ENCODE assay signal across 1 cellular context in the genomic region with DNA sequence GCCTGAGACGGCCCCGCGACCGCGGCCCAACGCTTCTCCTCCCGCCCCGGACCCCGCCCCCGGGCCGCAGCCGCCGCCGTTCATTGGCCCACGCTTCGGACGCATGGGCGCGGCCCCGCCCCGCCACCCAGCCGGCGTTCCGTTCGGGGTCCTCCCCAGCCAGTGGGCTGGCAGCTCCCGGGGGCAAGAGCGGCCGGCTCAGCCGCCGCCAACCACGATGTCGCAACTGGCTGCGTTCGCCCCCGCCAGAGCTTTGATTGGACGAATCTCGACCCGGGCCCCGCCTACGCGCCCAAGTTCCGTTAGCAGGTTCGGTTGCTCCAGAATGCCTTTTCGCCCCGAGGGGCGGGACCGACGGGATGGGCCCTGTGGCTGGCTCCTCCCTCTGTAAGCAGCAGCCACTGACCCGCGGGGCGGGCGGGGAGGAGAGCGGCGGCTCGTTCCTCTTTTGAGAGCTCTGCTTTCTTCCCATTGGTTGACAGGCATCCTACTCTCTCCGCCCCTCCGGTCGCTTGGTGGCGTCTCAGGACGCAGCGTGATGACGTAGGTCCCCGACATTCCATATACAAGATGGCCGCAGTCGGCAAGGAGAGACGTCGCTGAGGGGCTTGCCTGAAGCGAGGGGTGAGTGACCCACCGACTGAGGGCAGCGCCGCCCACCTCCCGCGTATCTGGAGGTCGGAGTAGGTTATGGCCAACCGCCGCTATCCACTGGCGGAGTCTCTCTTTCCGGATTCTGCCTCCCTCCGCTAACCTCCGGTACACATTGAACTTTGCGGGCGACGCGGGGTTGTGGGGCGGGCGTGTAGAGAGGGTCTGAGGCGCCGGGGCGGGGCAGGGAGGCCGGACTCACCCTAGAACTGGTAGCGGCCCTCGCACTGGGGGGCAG.
A peak's percentile ranks its signal among the peaks of the same experiment; 100 is the strongest.
TF ChIP-seq lines count a peak whose summit lies in the region.

Gene CCNK (plus strand): TSS at position 554 of the 889 bp plus-strand sequence. CDS start 11,269 bp downstream, outside the sequence.
Gene SETD3 (minus strand): TSS at position 4 of the 889 bp plus-strand sequence. CDS start 15,054 bp downstream, outside the sequence.

TF ChIP-seq in HepG2, 621 proteins besides CTCF, POLR2A, EP300 and RAD21 (continued from another document and continues in another):
- TF ChIP-seq GMEB1 (CRISPR knock-in tag; IDR thresholded peaks at IDR 0.05; ENCODE audit: borderline replicate concordance) (peak; percentile 95), NAIF1 (CRISPR knock-in tag; IDR thresholded peaks at IDR 0.05; ENCODE audit: borderline replicate concordance) (no peak), ZNF318 (CRISPR knock-in tag; IDR thresholded peaks at IDR 0.05) (no peak), HMGXB4 (CRISPR knock-in tag; IDR thresholded peaks at IDR 0.05; ENCODE audit: borderline replicate concordance in 1 of 2, low read depth in 1 of 2) (peak; percentile 40 to 66; a peak in 2 of 4 replicates), ZNF562 (CRISPR knock-in tag; IDR thresholded peaks at IDR 0.05; ENCODE audit: borderline replicate concordance) (no peak), KLF9 (CRISPR knock-in tag; IDR thresholded peaks at IDR 0.05; ENCODE audit: low read depth) (no peak), MXD1 (CRISPR knock-in tag; IDR thresholded peaks at IDR 0.05) (peak; percentile 51), ASH2L (IDR thresholded peaks at IDR 0.05; ENCODE audit: insufficient read length, low read depth, low read length) (peak; percentile 98), SOX13 (IDR thresholded peaks at IDR 0.05) (peak; percentile 74; the same call in 1 of the 2 replicates), SOX13 (CRISPR knock-in tag; conservative IDR thresholded peaks at IDR 0.05 in 1 of 2, IDR thresholded peaks at IDR 0.05 in 1 of 2) (peak in 1 of 2 experiments; percentile 21; a peak in 1 of 4 replicates), TFDP1 (CRISPR knock-in tag; IDR thresholded peaks at IDR 0.05; ENCODE audit: borderline replicate concordance) (peak; percentile 40; the same call in 1 of the 2 replicates), ZNF274 (CRISPR knock-in tag; IDR thresholded peaks at IDR 0.05) (0 out of 2 replicates have a peak, but pooled peaks have one; percentile 68), TBX2 (CRISPR knock-in tag; IDR thresholded peaks at IDR 0.05; ENCODE audit: borderline replicate concordance) (peak; percentile 72; the same call in 1 of the 2 replicates), SP2 (CRISPR knock-in tag; IDR thresholded peaks at IDR 0.05) (peak; percentile 95), SOX6 (IDR thresholded peaks at IDR 0.05) (no peak), SOX6 (CRISPR knock-in tag; IDR thresholded peaks at IDR 0.05) (peak; percentile 75), SP1 (IDR thresholded peaks at IDR 0.05) (no peak), SP1 (CRISPR knock-in tag; IDR thresholded peaks at IDR 0.05) (peak; percentile 91), ZBTB3 (CRISPR knock-in tag; IDR thresholded peaks at IDR 0.05; ENCODE audit: borderline replicate concordance, low read depth) (no peak), MEF2D (CRISPR knock-in tag; IDR thresholded peaks at IDR 0.05) (peak; percentile 54; the same call in 1 of the 2 replicates), ARHGAP35 (CRISPR knock-in tag; IDR thresholded peaks at IDR 0.05; ENCODE audit: borderline replicate concordance) (no peak; the same call in 1 of the 2 replicates), XRCC5 (optimal IDR thresholded peaks at IDR 0.05; ENCODE audit: low read length) (peak; percentile 76), THAP8 (CRISPR knock-in tag; IDR thresholded peaks at IDR 0.05; ENCODE audit: borderline replicate concordance) (no peak), HBP1 (CRISPR knock-in tag; IDR thresholded peaks at IDR 0.05; ENCODE audit: low read depth) (peak; percentile 81; the same call in 1 of the 2 replicates), ZNF30 (CRISPR knock-in tag; IDR thresholded peaks at IDR 0.05) (no peak), RARG (CRISPR knock-in tag; IDR thresholded peaks at IDR 0.05; ENCODE audit: low read depth) (no peak), DRAP1 (CRISPR knock-in tag; IDR thresholded peaks at IDR 0.05) (peak; percentile 99), ZNF570 (CRISPR knock-in tag; IDR thresholded peaks at IDR 0.05; ENCODE audit: borderline replicate concordance) (no peak), ZFY (CRISPR knock-in tag; IDR thresholded peaks at IDR 0.05) (peak; percentile 43; the same call in 1 of the 2 replicates)
- TF ChIP-seq, protein P1, sequence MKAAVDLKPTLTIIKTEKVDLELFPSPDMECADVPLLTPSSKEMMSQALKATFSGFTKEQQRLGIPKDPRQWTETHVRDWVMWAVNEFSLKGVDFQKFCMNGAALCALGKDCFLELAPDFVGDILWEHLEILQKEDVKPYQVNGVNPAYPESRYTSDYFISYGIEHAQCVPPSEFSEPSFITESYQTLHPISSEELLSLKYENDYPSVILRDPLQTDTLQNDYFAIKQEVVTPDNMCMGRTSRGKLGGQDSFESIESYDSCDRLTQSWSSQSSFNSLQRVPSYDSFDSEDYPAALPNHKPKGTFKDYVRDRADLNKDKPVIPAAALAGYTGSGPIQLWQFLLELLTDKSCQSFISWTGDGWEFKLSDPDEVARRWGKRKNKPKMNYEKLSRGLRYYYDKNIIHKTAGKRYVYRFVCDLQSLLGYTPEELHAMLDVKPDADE (CRISPR knock-in tag; IDR thresholded peaks at IDR 0.05), result no peak
- TF ChIP-seq, protein P2, sequence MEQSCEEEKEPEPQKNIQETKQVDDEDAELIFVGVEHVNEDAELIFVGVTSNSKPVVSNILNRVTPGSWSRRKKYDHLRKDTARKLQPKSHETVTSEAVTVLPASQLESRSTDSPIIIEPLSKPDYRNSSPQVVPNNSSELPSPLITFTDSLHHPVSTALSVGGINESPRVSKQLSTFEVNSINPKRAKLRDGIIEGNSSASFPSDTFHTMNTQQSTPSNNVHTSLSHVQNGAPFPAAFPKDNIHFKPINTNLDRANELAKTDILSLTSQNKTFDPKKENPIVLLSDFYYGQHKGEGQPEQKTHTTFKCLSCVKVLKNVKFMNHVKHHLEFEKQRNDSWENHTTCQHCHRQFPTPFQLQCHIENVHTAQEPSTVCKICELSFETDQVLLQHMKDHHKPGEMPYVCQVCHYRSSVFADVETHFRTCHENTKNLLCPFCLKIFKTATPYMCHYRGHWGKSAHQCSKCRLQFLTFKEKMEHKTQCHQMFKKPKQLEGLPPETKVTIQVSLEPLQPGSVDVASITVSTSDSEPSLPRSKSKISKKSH (CRISPR knock-in tag; IDR thresholded peaks at IDR 0.05; ENCODE audit: borderline replicate concordance), result peak; percentile 87; the same call in 1 of the 2 replicates
